In genomic region chr3:1583044-1583443, GRCh38 we compare ENCODE assay signal across 1 cellular context.
TF ChIP-seq lines count a peak whose summit lies in the region.

No MANE protein-coding gene starts in this region.

TF ChIP-seq in HepG2, 621 proteins besides CTCF, POLR2A, EP300 and RAD21 (continued from another document):
- TF ChIP-seq PPARG (CRISPR knock-in tag; conservative IDR thresholded peaks at IDR 0.05) (no peak), CREM (IDR thresholded peaks at IDR 0.05) (no peak), CREM (CRISPR knock-in tag; IDR thresholded peaks at IDR 0.05) (no peak), ZNF503 (CRISPR knock-in tag; IDR thresholded peaks at IDR 0.05) (no peak)
